Comparison of ENCODE assay signal across 1 cellular context in genomic region chr6:105892577-105893262, GRCh38.
A peak's percentile ranks its signal among the peaks of the same experiment; 100 is the strongest.
TF ChIP-seq lines count a peak whose summit lies in the region.

No MANE protein-coding gene starts in this region.

TF ChIP-seq in K562, 482 proteins besides CTCF, POLR2A, EP300 and RAD21 (continued from another document and continues in another):
- no peak for TF ChIP-seq ZNF318 (IDR thresholded peaks at IDR 0.05; ENCODE audit: borderline replicate concordance in 1 of 2, low read depth in 1 of 2)
- no peak for TF ChIP-seq PHB2 (IDR thresholded peaks at IDR 0.05; ENCODE audit: low read depth)
- peak; percentile 75; the same call in 1 of the 2 replicates for TF ChIP-seq ARID1B (IDR thresholded peaks at IDR 0.05)
- TF ChIP-seq USF2 (CRISPR knock-in tag; IDR thresholded peaks at IDR 0.05), result no peak
- TF ChIP-seq SMC3 (conservative IDR thresholded peaks at IDR 0.05; ENCODE audit: insufficient read depth, low read depth, low read length), result no peak
- no peak for TF ChIP-seq E4F1 (CRISPR knock-in tag; IDR thresholded peaks at IDR 0.05; ENCODE audit: borderline replicate concordance)
- TF ChIP-seq POLR2AphosphoS2 (IDR thresholded peaks at IDR 0.05; ENCODE audit: low read length), result no peak
- TF ChIP-seq GABPB1 (CRISPR knock-in tag; IDR thresholded peaks at IDR 0.05), result no peak
- 0 out of 2 replicates have a peak, but pooled peaks have one; percentile 20 for TF ChIP-seq CREM (IDR thresholded peaks at IDR 0.05; ENCODE audit: low read depth)
- TF ChIP-seq SP2 (IDR thresholded peaks at IDR 0.05; ENCODE audit: extremely low read depth, low read depth, low read length, poor library complexity, severe bottlenecking), result no peak
- peak; percentile 97 for TF ChIP-seq ESRRA (IDR thresholded peaks at IDR 0.05; ENCODE audit: borderline replicate concordance, low read depth)
- TF ChIP-seq ZNF655 (CRISPR knock-in tag; IDR thresholded peaks at IDR 0.05), result no peak
- TF ChIP-seq HNRNPLL (IDR thresholded peaks at IDR 0.05; ENCODE audit: low read depth, low read length, poor library complexity, severe bottlenecking), result no peak
- no peak for TF ChIP-seq MXD1 (CRISPR knock-in tag; IDR thresholded peaks at IDR 0.05; ENCODE audit: borderline replicate concordance, poor library complexity, severe bottlenecking)
- TF ChIP-seq COPS2 (conservative IDR thresholded peaks at IDR 0.05), result no peak
- TF ChIP-seq CXXC5 (CRISPR knock-in tag; IDR thresholded peaks at IDR 0.05), result no peak
- TF ChIP-seq ZNF695 (CRISPR knock-in tag; IDR thresholded peaks at IDR 0.05), result no peak
- no peak for TF ChIP-seq POU5F1 (IDR thresholded peaks at IDR 0.05; ENCODE audit: borderline replicate concordance, low read depth, low read length, partially characterized antibody)
- TF ChIP-seq GATAD2A (IDR thresholded peaks at IDR 0.05), result no peak
- TF ChIP-seq HDAC8 (tag; IDR thresholded peaks at IDR 0.05), result no peak
- TF ChIP-seq VEZF1 (CRISPR knock-in tag; IDR thresholded peaks at IDR 0.05), result peak; percentile 28; the same call in 1 of the 2 replicates
- TF ChIP-seq SREBF1 (IDR thresholded peaks at IDR 0.05; ENCODE audit: borderline replicate concordance, low read depth, low read length), result no peak
- TF ChIP-seq RERE (CRISPR knock-in tag; IDR thresholded peaks at IDR 0.05; ENCODE audit: borderline replicate concordance), result no peak
- TF ChIP-seq TAF9B (IDR thresholded peaks at IDR 0.05; ENCODE audit: partially characterized antibody), result no peak
- TF ChIP-seq SNAPC5 (CRISPR knock-in tag; IDR thresholded peaks at IDR 0.05), result no peak
- TF ChIP-seq AFF4 (CRISPR knock-in tag; IDR thresholded peaks at IDR 0.05), result no peak
- peak; percentile 90 for TF ChIP-seq SOX6 (IDR thresholded peaks at IDR 0.05)
- no peak for TF ChIP-seq PCBP2 (IDR thresholded peaks at IDR 0.05; ENCODE audit: low read depth, low read length, poor library complexity, severe bottlenecking)
- TF ChIP-seq MTA3 (IDR thresholded peaks at IDR 0.05; ENCODE audit: borderline replicate concordance), result peak; percentile 72; the same call in 1 of the 2 replicates
- TF ChIP-seq MEIS2 (IDR thresholded peaks at IDR 0.05; ENCODE audit: partially characterized antibody), result peak; percentile 40
- TF ChIP-seq FOXK2 (conservative IDR thresholded peaks at IDR 0.05 in 1 of 2, IDR thresholded peaks at IDR 0.05 in 1 of 2; ENCODE audit: low read depth in 2 of 2), result peak; percentile 52 to 63; a peak in 2 of 4 replicates
